In the genomic region with DNA sequence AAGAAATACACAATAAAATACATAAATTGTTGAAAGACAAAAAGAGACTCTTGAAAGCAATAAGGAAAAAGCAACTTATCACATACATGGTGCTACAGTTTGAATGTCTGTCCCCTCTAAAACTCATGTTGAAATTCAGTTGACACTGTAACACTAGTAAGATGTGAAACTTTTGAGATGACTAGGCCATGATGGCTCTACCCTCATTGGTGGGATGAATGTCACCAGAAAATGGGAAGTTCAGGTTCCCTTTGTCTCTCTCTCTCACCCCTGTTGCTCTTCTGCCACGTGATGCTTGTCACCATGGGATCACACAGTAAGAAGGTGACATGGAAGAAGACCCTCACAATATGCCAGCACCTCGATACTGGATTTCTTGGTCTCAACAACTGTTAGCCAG, we compare ENCODE assay signal across 1 cellular context.
TF ChIP-seq lines count a peak whose summit lies in the region.

No MANE protein-coding gene starts in this region.

TF ChIP-seq in GM12878, 131 proteins besides CTCF, POLR2A, EP300 and RAD21:
- TF ChIP-seq IKZF2 (IDR thresholded peaks at IDR 0.05), result peak; percentile 23 to 25; a peak in 1 of 4 replicates
- no peak for TF ChIP-seq SRF (IDR thresholded peaks at IDR 0.05; ENCODE audit: low read depth in 2 of 2, low read length in 2 of 2)
- TF ChIP-seq, protein P1, sequence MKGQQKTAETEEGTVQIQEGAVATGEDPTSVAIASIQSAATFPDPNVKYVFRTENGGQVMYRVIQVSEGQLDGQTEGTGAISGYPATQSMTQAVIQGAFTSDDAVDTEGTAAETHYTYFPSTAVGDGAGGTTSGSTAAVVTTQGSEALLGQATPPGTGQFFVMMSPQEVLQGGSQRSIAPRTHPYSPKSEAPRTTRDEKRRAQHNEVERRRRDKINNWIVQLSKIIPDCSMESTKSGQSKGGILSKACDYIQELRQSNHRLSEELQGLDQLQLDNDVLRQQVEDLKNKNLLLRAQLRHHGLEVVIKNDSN (IDR thresholded peaks at IDR 0.05; ENCODE audit: borderline replicate concordance, extremely low read length, insufficient read depth, low read depth, low read length), result peak; percentile 23
- no peak for TF ChIP-seq CBX5 (IDR thresholded peaks at IDR 0.05; ENCODE audit: low read depth)
- TF ChIP-seq IRF4 (IDR thresholded peaks at IDR 0.05; ENCODE audit: low read depth, low read length), result 0 out of 2 replicates have a peak, but pooled peaks have one; percentile 21
- peak; percentile 46 for TF ChIP-seq JUNB (IDR thresholded peaks at IDR 0.05)
- TF ChIP-seq EED (IDR thresholded peaks at IDR 0.05; ENCODE audit: low read depth), result 0 out of 2 replicates have a peak, but pooled peaks have one; percentile 27
- TF ChIP-seq SIX5 (IDR thresholded peaks at IDR 0.05; ENCODE audit: low read depth, low read length, severe bottlenecking), result no peak
- no peak for TF ChIP-seq SMARCA5 (IDR thresholded peaks at IDR 0.05)
- no peak for TF ChIP-seq SMAD1 (IDR thresholded peaks at IDR 0.05; ENCODE audit: low read depth, partially characterized antibody)
- TF ChIP-seq CREM (IDR thresholded peaks at IDR 0.05; ENCODE audit: low read depth), result no peak
- no peak for TF ChIP-seq YY1 (IDR thresholded peaks at IDR 0.05; ENCODE audit: low read depth, low read length)
- TF ChIP-seq, protein P2, sequence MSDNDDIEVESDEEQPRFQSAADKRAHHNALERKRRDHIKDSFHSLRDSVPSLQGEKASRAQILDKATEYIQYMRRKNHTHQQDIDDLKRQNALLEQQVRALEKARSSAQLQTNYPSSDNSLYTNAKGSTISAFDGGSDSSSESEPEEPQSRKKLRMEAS (IDR thresholded peaks at IDR 0.05; ENCODE audit: low read depth, low read length), result no peak
- no peak for TF ChIP-seq RELA (IDR thresholded peaks at IDR 0.05; ENCODE audit: borderline replicate concordance, partially characterized antibody)
- no peak for TF ChIP-seq NRF1 (conservative IDR thresholded peaks at IDR 0.05; ENCODE audit: low read depth, low read length)
